ENCODE assay signal across 14 cellular contexts in genomic region chr4:64230709-64231310, GRCh38.
DNase-seq lines count a peak whose midpoint lies in the region; ATAC-seq, FAIRE-seq and TF ChIP-seq lines count a peak whose summit lies in the region.
"Had no signal": no experiment of that assay in that cellular context is flagged by ENCODE, and none has a peak within 500 bp of the region (broad histone marks: within the 10 kb centered on the region; RNA-seq: fewer than 3 reads in every experiment).

No MANE protein-coding gene starts in this region.

- TF ChIP-seq CTCF in GM12878 (IDR thresholded peaks at IDR 0.05 in 2 of 3, conservative IDR thresholded peaks at IDR 0.05 in 1 of 3; ENCODE audit: control insufficient read depth in 2 of 3, extremely low read depth in 1 of 3, insufficient read depth in 1 of 3, low read depth in 3 of 3, low read length in 3 of 3), result no peak

- H3K36me3 ChIP-seq in GM12878 (ENCODE audit: control insufficient read depth in 2 of 2, insufficient read depth in 2 of 2, low read length in 1 of 2), result no peaks in the 10 kb centered on the region
- H3K36me3 ChIP-seq in effector memory CD4-positive, alpha-beta T cell (ENCODE audit: control insufficient read depth, insufficient read depth, low read length), result no peaks in the 10 kb centered on the region
- H3K36me3 ChIP-seq: spleen had no signal

- no peaks in the 10 kb centered on the region for H3K4me1 Mint-ChIP-seq in immature natural killer cell
- H3K4me1 Mint-ChIP-seq: mesothelial cell of epicardium had no signal

- H3K9me3 Mint-ChIP-seq in immature natural killer cell, result peaks cover 26 to 68% (median 48%) of the 10 kb centered on the region in 6 donors

- H3K36me3 Mint-ChIP-seq in immature natural killer cell, result peaks cover 0 to 4% (median 0%) of the 10 kb centered on the region in 3 donors

- no peak for TF ChIP-seq POLR2A in GM12878 (IDR thresholded peaks at IDR 0.05; ENCODE audit: low read depth, low read length)

- TF ChIP-seq EP300 in GM12878 (IDR thresholded peaks at IDR 0.05; ENCODE audit: borderline replicate concordance in 1 of 2, control insufficient read depth in 1 of 2, low read depth in 2 of 2, low read length in 2 of 2), result no peak

- no peak overlapping the region for H3K4me2 ChIP-seq in GM12878 (ENCODE audit: control insufficient read depth, insufficient read depth)

- H2AFZ ChIP-seq in GM12878 (ENCODE audit: control insufficient read depth, low read depth, low read length), result no peak overlapping the region

- no TSS peak for BruUV-seq in GM12878 (replicated peaks; lab: Mats Ljungman, UMichigan)

- no peak overlapping the region for H3K4me3 Mint-ChIP-seq in immature natural killer cell
- H3K4me3 Mint-ChIP-seq: activated naive CD4-positive, alpha-beta T cell treated with anti-CD3 and anti-CD28 coated beads for 36 hours; mesothelial cell of epicardium had no signal

- H4K20me1 ChIP-seq in GM12878 (ENCODE audit: control insufficient read depth, insufficient read depth), result no peaks in the 10 kb centered on the region

- WGBS in GM12878 (ENCODE audit: insufficient coverage, insufficient replicate concordance, low lambda C conversion rate, missing lambda C conversion rate), result 25% methylated on average over 2 of the region's 3 CpGs

- no peak for TF ChIP-seq RAD21 in GM12878 (IDR thresholded peaks at IDR 0.05; ENCODE audit: insufficient read depth, low read depth, low read length)

- CTCF ChIA-PET in GM12878 (lab: Yijun Ruan, JAX), result no interaction called here

- no peak overlapping the region for H3K9ac ChIP-seq in GM12878 (ENCODE audit: control insufficient read depth, insufficient read depth, low read length)

- POLR2A ChIA-PET in GM12878 (lab: Charles Lee), result no interaction called here

- H3K4me1 ChIP-seq in GM12878 (ENCODE audit: control insufficient read depth, insufficient read depth, low read length), result no peaks in the 10 kb centered on the region
- H3K4me1 ChIP-seq in effector memory CD4-positive, alpha-beta T cell (ENCODE audit: control insufficient read depth, insufficient read depth, low read length, poor library complexity, severe bottlenecking), result no peaks in the 10 kb centered on the region
- H3K4me1 ChIP-seq: spleen had no signal

- H3K27ac ChIP-seq in GM12878 (ENCODE audit: control insufficient read depth, insufficient read depth), result no peak overlapping the region
- H3K27ac ChIP-seq in effector memory CD4-positive, alpha-beta T cell (ENCODE audit: insufficient read depth, low read length, poor library complexity, severe bottlenecking), result no peak overlapping the region
- H3K27ac ChIP-seq: spleen had no signal

- ATAC-seq in GM12878, result no peak

- H3K9me3 ChIP-seq in GM12878 (replicated peaks; ENCODE audit: control insufficient read depth, insufficient read depth, low read length), result peaks cover 2% of the 10 kb centered on the region; the same call in 1 of the 3 replicates
- no peaks in the 10 kb centered on the region for H3K9me3 ChIP-seq in effector memory CD4-positive, alpha-beta T cell (ENCODE audit: control insufficient read depth, low read length)

- H3K27ac Mint-ChIP-seq in immature natural killer cell, result no peak overlapping the region
- H3K27ac Mint-ChIP-seq: activated naive CD4-positive, alpha-beta T cell treated with anti-CD3 and anti-CD28 coated beads for 36 hours; mesothelial cell of epicardium had no signal

- RAD21 ChIA-PET in GM12878 (lab: Charles Lee; ENCODE audit: unreplicated experiment), result no interaction called here

- DNase-seq in DMS53 (lab: John Stamatoyannopoulos, UW), result peak; percentile 59
- DNase-seq in DMS53 treated with DMSO at 0.1 percent for 48 hours (lab: John Stamatoyannopoulos, UW; ENCODE audit: unreplicated experiment), result no peak
- peak; percentile 3 for DNase-seq in LHCN-M2 (ENCODE audit: low read depth)
- DNase-seq in GM12878 (ENCODE audit: low read depth, low spot score), result no peak
- peak; percentile 19 to 31 for DNase-seq in lung microvascular endothelial cell (ENCODE audit: low read depth in 2 of 2)
- no peak for DNase-seq in amygdala (lab: John Stamatoyannopoulos, UW)
- no peak for DNase-seq in effector memory CD4-positive, alpha-beta T cell
- no peak for DNase-seq in immature natural killer cell
- DNase-seq: 8988T; activated naive CD4-positive, alpha-beta T cell treated with anti-CD3 and anti-CD28 coated beads for 36 hours; NCI-H1092 treated with DMSO at 0.1 percent for 48 hours; NCI-H524 treated with DMSO at 0.1 percent for 48 hours; spleen had no signal

- H3K79me2 ChIP-seq in GM12878 (ENCODE audit: control insufficient read depth, insufficient read depth, low read length), result no peaks in the 10 kb centered on the region

- in situ Hi-C loops in GM12878 (cut with MboI), result no loop called here

- H3K4me3 ChIP-seq in GM12878, result no peak overlapping the region
- no peak overlapping the region for H3K4me3 ChIP-seq in effector memory CD4-positive, alpha-beta T cell (ENCODE audit: insufficient read depth, low read depth, low read length, poor library complexity, severe bottlenecking)
- H3K4me3 ChIP-seq: spleen had no signal

- intact Hi-C loops in GM12878 (cut with micrococcal nuclease; ENCODE audit: unreplicated experiment), result no loop called here

- no peak for FAIRE-seq in GM12878 (lab: Jason Lieb, UNC)

- SMC1A ChIA-PET in GM12878 (lab: Charles Lee; ENCODE audit: uncharacterized antibody, unreplicated experiment), result no interaction called here

- no peaks in the 10 kb centered on the region for H3K27me3 ChIP-seq in GM12878 (replicated peaks in 1 of 2; ENCODE audit: control insufficient read depth in 2 of 2, insufficient read depth in 2 of 2, low read length in 1 of 2)
- H3K27me3 ChIP-seq in effector memory CD4-positive, alpha-beta T cell (replicated peaks; ENCODE audit: control insufficient read depth, insufficient read depth, low read length, poor library complexity, severe bottlenecking), result no peaks in the 10 kb centered on the region
- H3K27me3 ChIP-seq: spleen had no signal

- H3K27me3 Mint-ChIP-seq in immature natural killer cell (ENCODE audit: low read depth in 3 of 3), result peaks cover 0 to 2% (median 1%) of the 10 kb centered on the region in 3 donors

TF ChIP-seq in GM12878, 131 proteins besides CTCF, POLR2A, EP300 and RAD21:
- TF ChIP-seq CEBPZ (IDR thresholded peaks at IDR 0.05; ENCODE audit: low read depth, low read length), result no peak
- no peak for TF ChIP-seq KAT2A (conservative IDR thresholded peaks at IDR 0.05; ENCODE audit: control insufficient read depth, low read depth, low read length)
- TF ChIP-seq SIX5 (IDR thresholded peaks at IDR 0.05; ENCODE audit: low read depth, low read length, severe bottlenecking), result no peak
- TF ChIP-seq MTA2 (IDR thresholded peaks at IDR 0.05; ENCODE audit: low read depth), result no peak
- TF ChIP-seq SMAD1 (IDR thresholded peaks at IDR 0.05; ENCODE audit: low read depth, partially characterized antibody), result no peak
- TF ChIP-seq CBX5 (IDR thresholded peaks at IDR 0.05; ENCODE audit: low read depth), result peak; percentile 99
- TF ChIP-seq HDAC2 (IDR thresholded peaks at IDR 0.05), result no peak

Comparison
In these comparisons a context has a peak if more than half of its experiments do, and no peak if none do; other contexts are left out.
1. DNase-seq: peak in DMS53 (single experiment), LHCN-M2 (single experiment) and lung microvascular endothelial cell (2 of 2); none in DMS53 treated with DMSO at 0.1 percent for 48 hours (single experiment), GM12878 (single experiment), amygdala (0 of 56), effector memory CD4-positive, alpha-beta T cell (0 of 3) and immature natural killer cell (0 of 3).